Comparison of ENCODE assay signal across 8 cellular contexts in the genomic region with DNA sequence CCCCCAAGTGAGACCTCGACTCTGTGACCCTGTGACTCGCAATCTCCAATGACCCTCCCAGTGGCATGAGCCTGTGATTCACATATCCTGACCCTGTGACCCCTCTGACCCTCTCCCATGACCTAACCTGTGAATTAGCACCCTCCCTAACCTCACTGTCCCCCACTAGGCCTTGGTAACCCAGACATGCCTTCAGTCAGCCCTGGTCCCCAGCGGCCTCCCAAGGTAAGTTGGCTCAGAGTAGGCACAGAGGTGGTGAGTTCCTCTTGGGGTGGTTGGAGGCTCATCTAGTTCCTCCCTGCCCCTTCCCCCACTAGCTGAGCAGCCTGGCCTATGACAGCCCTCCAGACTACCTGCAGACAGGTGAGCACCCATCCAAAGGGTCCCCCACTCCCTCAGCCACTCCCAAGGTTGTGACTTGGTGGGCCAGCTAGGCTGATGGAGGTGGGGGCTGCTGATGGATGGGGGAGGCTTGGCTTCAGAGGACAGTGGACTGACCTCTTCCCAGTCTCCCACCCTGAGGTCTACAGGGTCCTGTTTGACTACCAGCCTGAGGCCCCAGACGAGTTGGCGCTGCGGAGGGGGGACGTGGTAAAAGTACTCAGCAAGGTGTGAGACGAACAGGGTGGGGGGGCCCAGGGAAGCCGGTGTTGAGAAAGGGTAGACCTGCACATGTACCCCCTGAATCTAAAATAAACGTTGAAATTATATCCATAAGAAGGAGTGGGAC. TPM values are rescaled to one million over a fixed set of nuclear protein-coding genes. Genes with fewer than 3 reads are reported as not detected.
DNase-seq lines count a peak whose midpoint lies in the region; ATAC-seq, FAIRE-seq and TF ChIP-seq lines count a peak whose summit lies in the region.

No MANE protein-coding gene starts in this region.

- H3K36me3 ChIP-seq in SK-N-MC (ENCODE audit: insufficient read depth, low read length) (peaks cover 11% of the 10 kb centered on the region), esophagus squamous epithelium (peaks cover 0 to 40% (median 10%) of the 10 kb centered on the region in 3 donors)

- 89 to 96% methylated on average over 2 to 7 of the region's 10 CpGs for WGBS in esophagus squamous epithelium, 2 donors

- H3K9me3 ChIP-seq in SK-N-MC (ENCODE audit: low read depth, low read length) (no peaks in the 10 kb centered on the region), esophagus squamous epithelium (no peaks in the 10 kb centered on the region)

- no peak for TF ChIP-seq CTCF in esophagus squamous epithelium (IDR thresholded peaks at IDR 0.05)

- H3K4me1 ChIP-seq in esophagus squamous epithelium, result peaks cover 16 to 25% (median 17%) of the 10 kb centered on the region in 3 donors

- H3K27me3 ChIP-seq in esophagus squamous epithelium, result no peaks in the 10 kb centered on the region

- no peak overlapping the region for H3K9ac ChIP-seq in SK-N-MC (ENCODE audit: insufficient read length)

- H3K27ac ChIP-seq in SK-N-MC, result no peak overlapping the region
- H3K27ac ChIP-seq in esophagus squamous epithelium, result peak overlapping the region in 1 of 4 donors; percentile 95

- FAIRE-seq in GM12891 (lab: Jason Lieb, UNC), result peak; percentile 81

- TF ChIP-seq POLR2A in GM12891 (IDR thresholded peaks at IDR 0.05; ENCODE audit: low read depth, low read length) (no peak), esophagus squamous epithelium (IDR thresholded peaks at IDR 0.05) (no peak)

- intact Hi-C loops in esophagus squamous epithelium (cut with DNase I) (no loop called here), sciatic nerve (cut with DNase I) (no loop called here)

- H3K4me3 ChIP-seq in SK-N-MC (peak overlapping the region; percentile 83), esophagus squamous epithelium (peak overlapping the region in 3 of 4 donors; percentile 58 to 93 (median 82))

- ATAC-seq in sciatic nerve (peak; percentile 4), HG02642 (IDR thresholded peaks at IDR 0.05; ENCODE audit: poor library complexity, unreplicated experiment) (no peak)

- DNase-seq in GM12891 (ENCODE audit: insufficient read length, low spot score) (no peak), SK-N-MC (ENCODE audit: low read depth, low spot score) (no peak), esophagus squamous epithelium (lab: John Stamatoyannopoulos, UW) (no peak), sciatic nerve (ENCODE audit: low spot score) (peak; percentile 59), hepatic stellate cell (ENCODE audit: low spot score) (no peak)
- DNase-seq in stimulated activated CD4-positive, alpha-beta T cell treated with anti-CD3 and anti-CD28 coated beads, Interleukin-1b, Interleukin-23, amount 100 ng/mL, for 48 hours, result no peak
- no peak for DNase-seq in stimulated activated CD4-positive, alpha-beta T cell treated with anti-CD3 and anti-CD28 coated beads, Interleukin-2, amount 100 ng/mL, for 24 hours

TF ChIP-seq in GM12891, 5 proteins besides CTCF, POLR2A, EP300 and RAD21:
- TF ChIP-seq TAF1 (IDR thresholded peaks at IDR 0.05; ENCODE audit: low read depth, low read length), result no peak
- no peak for TF ChIP-seq PAX5 (IDR thresholded peaks at IDR 0.05; ENCODE audit: insufficient read depth, low read length, severe bottlenecking)
- no peak for TF ChIP-seq POU2F2 (IDR thresholded peaks at IDR 0.05; ENCODE audit: low read depth, low read length)
- no peak for TF ChIP-seq POLR2AphosphoS5 (IDR thresholded peaks at IDR 0.05; ENCODE audit: low read depth, low read length)
- TF ChIP-seq SPI1 (IDR thresholded peaks at IDR 0.05; ENCODE audit: low read depth, low read length), result no peak

RNA-seq across cellular contexts. Expression of a gene that starts 1.6 kb away (rescaled TPM):
- polyA plus RNA-seq in GM12891 (2012; ENCODE audit: low read depth, missing spikeins), result 11.7 TPM
- total RNA-seq in esophagus squamous epithelium (1 to 10 TPM; 2.8 to 9.7 (median 3.7) TPM), sciatic nerve (9.8 TPM)

RNA-seq across cellular contexts. Expression of a gene that starts 15.7 kb away (rescaled TPM):
- 7.6 TPM for polyA plus RNA-seq in GM12891 (2012; ENCODE audit: low read depth, missing spikeins)
- total RNA-seq in esophagus squamous epithelium (10 to 100 TPM in 3 of 4 donors, 1 to 10 TPM in 1; 7.5 to 22.1 (median 12.8) TPM), sciatic nerve (36.4 TPM)
